8 cellular contexts compared by ENCODE assay signal in genomic region chr11:96156379-96156722, GRCh38.
DNase-seq lines count a peak whose midpoint lies in the region; ATAC-seq and TF ChIP-seq lines count a peak whose summit lies in the region.

No MANE protein-coding gene starts in this region.

- TF ChIP-seq CTCF in hepatocyte (IDR thresholded peaks at IDR 0.05; ENCODE audit: poor library complexity): no peak

- H3K4me3 ChIP-seq in hepatocyte: no peak overlapping the region

- 76% methylated on average over 3 of the region's 3 CpGs for WGBS in hepatocyte (ENCODE audit: low lambda C conversion rate, missing lambda C conversion rate)

- peak overlapping the region; percentile 52 for H3K4me2 ChIP-seq in hepatocyte

- peak overlapping the region; percentile 54 for H3K4me3 Mint-ChIP-seq in activated naive CD8-positive, alpha-beta T cell treated with anti-CD3 and anti-CD28 coated beads for 36 hours
- peak overlapping the region; percentile 33 for H3K4me3 Mint-ChIP-seq in stimulated activated memory B cell treated with anti-CD40 and anti-IgM and Interleukin-4, amounts not matched to agents 10 μg/mL and 1 μg/mL and 100 μg/mL, for 72 hours

- H4K20me1 ChIP-seq in hepatocyte (ENCODE audit: insufficient read depth, poor library complexity, severe bottlenecking): no peaks in the 10 kb centered on the region

- H3K4me1 Mint-ChIP-seq in activated naive CD8-positive, alpha-beta T cell treated with anti-CD3 and anti-CD28 coated beads for 36 hours: peaks cover 56% of the 10 kb centered on the region
- peaks cover 44% of the 10 kb centered on the region for H3K4me1 Mint-ChIP-seq in stimulated activated memory B cell treated with anti-CD40 and anti-IgM and Interleukin-4, amounts not matched to agents 10 μg/mL and 1 μg/mL and 100 μg/mL, for 72 hours

- peak overlapping the region; percentile 93 for H3K27ac Mint-ChIP-seq in activated naive CD8-positive, alpha-beta T cell treated with anti-CD3 and anti-CD28 coated beads for 36 hours
- H3K27ac Mint-ChIP-seq in stimulated activated memory B cell treated with anti-CD40 and anti-IgM and Interleukin-4, amounts not matched to agents 10 μg/mL and 1 μg/mL and 100 μg/mL, for 72 hours: peak overlapping the region; percentile 87

- peak; percentile 9 for ATAC-seq in HG02943 (IDR thresholded peaks at IDR 0.05; ENCODE audit: low read depth, unreplicated experiment)
- no peak for ATAC-seq in stimulated activated memory B cell treated with anti-CD40 and anti-IgM and Interleukin-4, amounts not matched to agents 10 μg/mL and 1 μg/mL and 100 μg/mL, for 72 hours
- ATAC-seq in HG03342 (IDR thresholded peaks at IDR 0.05; ENCODE audit: unreplicated experiment): no peak
- ATAC-seq in HG03280 (IDR thresholded peaks at IDR 0.05; ENCODE audit: unreplicated experiment): no peak

- H3K9me3 ChIP-seq in hepatocyte (ENCODE audit: low read depth): no peaks in the 10 kb centered on the region

- peaks cover 20% of the 10 kb centered on the region for H3K36me3 Mint-ChIP-seq in activated naive CD8-positive, alpha-beta T cell treated with anti-CD3 and anti-CD28 coated beads for 36 hours
- no peaks in the 10 kb centered on the region for H3K36me3 Mint-ChIP-seq in stimulated activated memory B cell treated with anti-CD40 and anti-IgM and Interleukin-4, amounts not matched to agents 10 μg/mL and 1 μg/mL and 100 μg/mL, for 72 hours

- no peak for DNase-seq in activated naive CD8-positive, alpha-beta T cell treated with anti-CD3 and anti-CD28 coated beads for 36 hours
- DNase-seq in hepatocyte (ENCODE audit: low spot score): no peak
- no peak for DNase-seq in iPS-NIHi11 (ENCODE audit: low spot score)
- DNase-seq in NCI-H146 (lab: John Stamatoyannopoulos, UW): no peak

- peaks cover 55% of the 10 kb centered on the region for H3K79me2 ChIP-seq in hepatocyte

- H3K36me3 ChIP-seq in hepatocyte (replicated peaks; ENCODE audit: insufficient read depth, low read depth): no peaks in the 10 kb centered on the region

- H3K9me3 Mint-ChIP-seq in activated naive CD8-positive, alpha-beta T cell treated with anti-CD3 and anti-CD28 coated beads for 36 hours: no peaks in the 10 kb centered on the region
- no peaks in the 10 kb centered on the region for H3K9me3 Mint-ChIP-seq in stimulated activated memory B cell treated with anti-CD40 and anti-IgM and Interleukin-4, amounts not matched to agents 10 μg/mL and 1 μg/mL and 100 μg/mL, for 72 hours

- H2AFZ ChIP-seq in hepatocyte: no peak overlapping the region

- no peaks in the 10 kb centered on the region for H3K27me3 ChIP-seq in hepatocyte

- peaks cover 42% of the 10 kb centered on the region for H3K4me1 ChIP-seq in hepatocyte (ENCODE audit: insufficient read depth)

- H3K9me2 ChIP-seq in hepatocyte (replicated peaks; ENCODE audit: insufficient read depth): no peaks in the 10 kb centered on the region

- no peaks in the 10 kb centered on the region for H3K27me3 Mint-ChIP-seq in activated naive CD8-positive, alpha-beta T cell treated with anti-CD3 and anti-CD28 coated beads for 36 hours
- H3K27me3 Mint-ChIP-seq in stimulated activated memory B cell treated with anti-CD40 and anti-IgM and Interleukin-4, amounts not matched to agents 10 μg/mL and 1 μg/mL and 100 μg/mL, for 72 hours: no peaks in the 10 kb centered on the region

- H3K27ac ChIP-seq in hepatocyte: peak overlapping the region; percentile 82
